Comparison of ENCODE assay signal across 10 cellular contexts in genomic region chr3:131543714-131544113, GRCh38. TPM values are rescaled to one million over a fixed set of nuclear protein-coding genes. Genes with fewer than 3 reads are reported as not detected.
DNase-seq lines count a peak whose midpoint lies in the region; ATAC-seq, FAIRE-seq and TF ChIP-seq lines count a peak whose summit lies in the region.
"Had no signal": no experiment of that assay in that cellular context is flagged by ENCODE, and none has a peak within 500 bp of the region (broad histone marks: within the 10 kb centered on the region; RNA-seq: fewer than 3 reads in every experiment).

No MANE protein-coding gene starts in this region.

- peaks cover 0 to 9% (median 4%) of the 10 kb centered on the region in 4 donors for H3K4me1 ChIP-seq in right lobe of liver

- H3K36me3 ChIP-seq in bronchial epithelial cell (ENCODE audit: control insufficient read depth, insufficient read depth, low read length) (no peaks in the 10 kb centered on the region), right lobe of liver (no peaks in the 10 kb centered on the region)

- H3K4me3 ChIP-seq in bronchial epithelial cell (ENCODE audit: low read depth, low read length) (no peak overlapping the region), right lobe of liver (no peak overlapping the region)

- no peak for TF ChIP-seq RAD21 in Ishikawa (IDR thresholded peaks at IDR 0.05; ENCODE audit: low read depth)

- H3K27me3 ChIP-seq in bronchial epithelial cell (ENCODE audit: control insufficient read depth, insufficient read depth, low read length) (no peaks in the 10 kb centered on the region), right lobe of liver (no peaks in the 10 kb centered on the region)

- no peak for TF ChIP-seq POLR2A in right lobe of liver (IDR thresholded peaks at IDR 0.05)

- H3K36me3 Mint-ChIP-seq in T-helper 17 cell (ENCODE audit: low read depth) = peaks cover 6% of the 10 kb centered on the region
- H3K36me3 Mint-ChIP-seq: CD4-positive, CD25-positive, alpha-beta regulatory T cell; immature natural killer cell had no signal

- H3K27ac Mint-ChIP-seq in T-helper 17 cell = no peak overlapping the region
- H3K27ac Mint-ChIP-seq: CD4-positive, CD25-positive, alpha-beta regulatory T cell; immature natural killer cell had no signal

- no peak overlapping the region for H3K4me3 Mint-ChIP-seq in T-helper 17 cell
- H3K4me3 Mint-ChIP-seq: CD4-positive, CD25-positive, alpha-beta regulatory T cell; immature natural killer cell had no signal

- H3K27ac ChIP-seq in right lobe of liver = no peak overlapping the region

- intact Hi-C loops in right lobe of liver (cut with DNase I) = no loop called here

- DNase-seq in A172 (ENCODE audit: low spot score) = peak; percentile 75
- peak; percentile 80 for DNase-seq in bronchial epithelial cell (ENCODE audit: low read depth)
- peak; percentile 75 to 88 (median 85) for DNase-seq in right lobe of liver
- DNase-seq in NCI-H2029 treated with DMSO at 0.1 percent for 48 hours (lab: John Stamatoyannopoulos, UW) = no peak
- no peak for DNase-seq in T-helper 17 cell
- DNase-seq: CD4-positive, CD25-positive, alpha-beta regulatory T cell; immature natural killer cell had no signal

- H3K4me1 Mint-ChIP-seq in T-helper 17 cell = peaks cover under 1% of the 10 kb centered on the region
- H3K4me1 Mint-ChIP-seq: CD4-positive, CD25-positive, alpha-beta regulatory T cell; immature natural killer cell had no signal

- H3K9me3 ChIP-seq in right lobe of liver (no peaks in the 10 kb centered on the region), T-helper 17 cell (ENCODE audit: control insufficient read depth, low read length, poor library complexity, severe bottlenecking) (no peaks in the 10 kb centered on the region)

- no peak for FAIRE-seq in bronchial epithelial cell (lab: Jason Lieb, UNC)

- TF ChIP-seq CTCF in bronchial epithelial cell (IDR thresholded peaks at IDR 0.05; ENCODE audit: insufficient read depth, low read length, severe bottlenecking) (no peak), right lobe of liver (IDR thresholded peaks at IDR 0.05) (no peak)

- no peak for TF ChIP-seq EP300 in Ishikawa (IDR thresholded peaks at IDR 0.05; ENCODE audit: borderline replicate concordance)

- peaks cover 56% of the 10 kb centered on the region for H3K27me3 Mint-ChIP-seq in T-helper 17 cell

- ATAC-seq in right lobe of liver = peak; percentile 92 to 99 (median 96)
- no peak for ATAC-seq in GM19324 (IDR thresholded peaks at IDR 0.05; ENCODE audit: low FRiP score, unreplicated experiment)
- ATAC-seq in T-helper 17 cell = no peak
- no peak for ATAC-seq in GM18861 (IDR thresholded peaks at IDR 0.05; ENCODE audit: unreplicated experiment)

TF ChIP-seq in Ishikawa, 13 proteins besides CTCF, POLR2A, EP300 and RAD21:
- TF ChIP-seq CEBPB (IDR thresholded peaks at IDR 0.05) = no peak
- 0 out of 2 replicates have a peak, but pooled peaks have one; percentile 11 for TF ChIP-seq TEAD4 (IDR thresholded peaks at IDR 0.05)
- no peak for TF ChIP-seq EGR1 (IDR thresholded peaks at IDR 0.05)
- no peak for TF ChIP-seq CREB1 (IDR thresholded peaks at IDR 0.05; ENCODE audit: low read depth)
- no peak for TF ChIP-seq TCF12 (IDR thresholded peaks at IDR 0.05; ENCODE audit: low read depth)
- TF ChIP-seq YY1 (IDR thresholded peaks at IDR 0.05; ENCODE audit: low read depth) = no peak
- no peak for TF ChIP-seq TAF1 (IDR thresholded peaks at IDR 0.05; ENCODE audit: low read depth)
- 0 out of 2 replicates have a peak, but pooled peaks have one; percentile 34 for TF ChIP-seq MAX (IDR thresholded peaks at IDR 0.05)
- no peak for TF ChIP-seq REST (IDR thresholded peaks at IDR 0.05; ENCODE audit: low read depth)
- no peak for TF ChIP-seq FOXM1 (IDR thresholded peaks at IDR 0.05; ENCODE audit: borderline replicate concordance, low read depth)
- TF ChIP-seq ZBTB7A (IDR thresholded peaks at IDR 0.05; ENCODE audit: low read depth) = no peak
- peak; percentile 21; the same call in 1 of the 2 replicates for TF ChIP-seq NFIC (IDR thresholded peaks at IDR 0.05)

RNA-seq across cellular contexts. Expression of gene MRPL3, which starts 40.9 kb away (rescaled TPM):
- 216 and 247 TPM in 2 replicates for total RNA-seq in A172 (2014; rRNA removed; shearing (Covaris generic))
- total RNA-seq in bronchial epithelial cell = 97.9 and 119 TPM in 2 replicates
- total RNA-seq in right lobe of liver = 10 to 100 TPM; 29.2 to 73.9 (median 35.7) TPM
- total RNA-seq in T-helper 17 cell = 10 to 100 TPM; 33.1 to 35.0 TPM

Comparison
In these comparisons a context has a peak if more than half of its experiments do, and no peak if none do; other contexts are left out.
1. DNase-seq: peak in A172 (single experiment), bronchial epithelial cell (single experiment) and right lobe of liver (3 of 3); none in NCI-H2029 treated with DMSO at 0.1 percent for 48 hours (single experiment) and T-helper 17 cell (0 of 3).
2. ATAC-seq: peak in right lobe of liver (4 of 4); none in GM19324 (single experiment), T-helper 17 cell (single experiment) and GM18861 (single experiment).